Comparison of ENCODE assay signal across 9 cellular contexts in genomic region chr9:127311239-127311741, GRCh38. TPM values are rescaled to one million over a fixed set of nuclear protein-coding genes. Genes with fewer than 3 reads are reported as not detected.
DNase-seq lines count a peak whose midpoint lies in the region; ATAC-seq and TF ChIP-seq lines count a peak whose summit lies in the region.
"Had no signal": no experiment of that assay in that cellular context is flagged by ENCODE, and none has a peak within 500 bp of the region (broad histone marks: within the 10 kb centered on the region; RNA-seq: fewer than 3 reads in every experiment).

No MANE protein-coding gene starts in this region.

- H3K36me3 ChIP-seq in mammary epithelial cell (ENCODE audit: insufficient read depth, low read length) (no peaks in the 10 kb centered on the region), lower lobe of right lung (no peaks in the 10 kb centered on the region), transverse colon (no peaks in the 10 kb centered on the region)

- H3K27me3 ChIP-seq in mammary epithelial cell (ENCODE audit: insufficient read depth, low read length) (no peaks in the 10 kb centered on the region), lower lobe of right lung (ENCODE audit: low read depth) (no peaks in the 10 kb centered on the region), transverse colon (no peaks in the 10 kb centered on the region)

- TF ChIP-seq POLR2A in transverse colon (IDR thresholded peaks at IDR 0.05) = no peak

- in situ Hi-C loops in mammary epithelial cell (cut with MboI; ENCODE audit: low sequenced_read_pairs in 2 of 2) = no loop called here
- in situ Hi-C loops in transverse colon (cut with MboI; ENCODE audit: low pct_ligation_motif_present in 1 of 4, low pct_unique_long_range_greater_than_20kb in 1 of 4, low sequenced_read_pairs in 3 of 4) = no loop called here

- no peak overlapping the region for H3K4me2 ChIP-seq in mammary epithelial cell (ENCODE audit: insufficient read depth, low read depth, low read length)

- no peak overlapping the region for H3K27ac ChIP-seq in mammary epithelial cell (ENCODE audit: insufficient read depth, low read depth, low read length)
- H3K27ac ChIP-seq in lower lobe of right lung = peak overlapping the region; percentile 44
- peak overlapping the region; percentile 16 to 50 (median 34) for H3K27ac ChIP-seq in transverse colon

- no peaks in the 10 kb centered on the region for H4K20me1 ChIP-seq in mammary epithelial cell (ENCODE audit: insufficient read depth, low read length)

- no peak overlapping the region for H2AFZ ChIP-seq in mammary epithelial cell (ENCODE audit: low read depth, low read length)

- TF ChIP-seq EP300 in transverse colon (IDR thresholded peaks at IDR 0.05; ENCODE audit: low read depth) = no peak

- CTCF ChIA-PET in mammary epithelial cell (lab: Charles Lee; ENCODE audit: low non-redundant PET) = no interaction called here

- no peak overlapping the region for H3K9ac ChIP-seq in mammary epithelial cell (ENCODE audit: insufficient read depth, low read length)

- no TSS peak for BruUV-seq in mammary epithelial cell (replicated peaks; lab: Mats Ljungman, UMichigan)

- dilution Hi-C loops in mammary epithelial cell (cut with HindIII; ENCODE audit: low sequenced_read_pairs) = loop anchor here (10.0 kb wide), 1 partner anchor 84 kb away; the partner anchor contains the start of gene SLC2A8

- ATAC-seq in lower lobe of right lung (peak; percentile 84 to 93), HG02610 (IDR thresholded peaks at IDR 0.05; ENCODE audit: unreplicated experiment) (no peak), GM18511 (IDR thresholded peaks at IDR 0.05; ENCODE audit: unreplicated experiment) (no peak)

- DNase-seq in NCI-H748 (lab: John Stamatoyannopoulos, UW; ENCODE audit: unreplicated experiment) = peak; percentile 44
- no peak for DNase-seq in NCI-H748 treated with DMSO at 0.1 percent for 48 hours (lab: John Stamatoyannopoulos, UW)
- DNase-seq in NCI-H82 treated with DMSO at 0.1 percent for 48 hours (lab: John Stamatoyannopoulos, UW; ENCODE audit: unreplicated experiment) = peak; percentile 22
- DNase-seq in mammary epithelial cell = peak; percentile 41
- no peak for DNase-seq in lower lobe of right lung
- peak; percentile 37 for DNase-seq in transverse colon

- no peaks in the 10 kb centered on the region for H3K79me2 ChIP-seq in mammary epithelial cell (ENCODE audit: insufficient read depth, low read length)

- no peaks in the 10 kb centered on the region for H3K4me1 ChIP-seq in mammary epithelial cell (ENCODE audit: insufficient read depth, low read length)
- peaks cover 31% of the 10 kb centered on the region for H3K4me1 ChIP-seq in lower lobe of right lung
- H3K4me1 ChIP-seq in transverse colon = peaks cover 0 to 17% (median 4%) of the 10 kb centered on the region in 4 donors

- peak; percentile 31 to 51 for TF ChIP-seq CTCF in mammary epithelial cell (conservative IDR thresholded peaks at IDR 0.05 in 1 of 2, IDR thresholded peaks at IDR 0.05 in 1 of 2; ENCODE audit: extremely low read depth in 1 of 2, insufficient read depth in 1 of 2, low read depth in 1 of 2, low read length in 2 of 2)
- TF ChIP-seq CTCF in lower lobe of right lung (IDR thresholded peaks at IDR 0.05) = peak; percentile 54
- TF ChIP-seq CTCF in transverse colon (IDR thresholded peaks at IDR 0.05) = peak; percentile 11 to 46 (median 39)

- WGBS in mammary epithelial cell (ENCODE audit: low coverage, missing lambda C conversion rate) = 91% methylated on average over 5 of the region's 5 CpGs
- WGBS in transverse colon (ENCODE audit: low coverage in 1 of 2), 2 donors = 14 to 27% methylated on average over 5 of the region's 5 CpGs

- H3K9me3 ChIP-seq in mammary epithelial cell (replicated peaks; ENCODE audit: insufficient read depth, low read length) (no peaks in the 10 kb centered on the region), lower lobe of right lung (no peaks in the 10 kb centered on the region), transverse colon (no peaks in the 10 kb centered on the region)
- H3K9me3 ChIP-seq: Caco-2 had no signal

- intact Hi-C loops in mammary epithelial cell (cut with micrococcal nuclease) (no loop called here), lower lobe of right lung (cut with DNase I) (no loop called here), transverse colon (cut with DNase I; ENCODE audit: low total_unique reads) (no loop called here)

- no peak overlapping the region for H3K4me3 ChIP-seq in mammary epithelial cell (replicated peaks in 1 of 3; ENCODE audit: insufficient read depth in 1 of 3, low read depth in 2 of 3, low read length in 3 of 3)
- no peak overlapping the region for H3K4me3 ChIP-seq in lower lobe of right lung
- H3K4me3 ChIP-seq in transverse colon = no peak overlapping the region

RNA-seq across cellular contexts. Expression of gene GARNL3, which starts 46.7 kb away (rescaled TPM):
- total RNA-seq in mammary epithelial cell (1 to 10 TPM; 2.3 to 2.8 TPM), lower lobe of right lung (7.8 TPM), transverse colon (10 to 100 TPM in 3 of 4 donors, 1 to 10 TPM in 1; 6.0 to 19.5 (median 11.8) TPM)
- 0.26 TPM for polyA plus RNA-seq in mammary epithelial cell
- 4.4 TPM for polyA minus RNA-seq in mammary epithelial cell

Comparison
In these comparisons a context has a peak if more than half of its experiments do, and no peak if none do; other contexts are left out.
1. DNase-seq: peak in NCI-H748 (single experiment), NCI-H82 treated with DMSO at 0.1 percent for 48 hours (single experiment), mammary epithelial cell (single experiment) and transverse colon (single experiment); none in NCI-H748 treated with DMSO at 0.1 percent for 48 hours (single experiment) and lower lobe of right lung (single experiment).
2. ATAC-seq: peak in lower lobe of right lung (2 of 2); none in HG02610 (single experiment) and GM18511 (single experiment).
3. Peak in every context shown above with its lines, with median percentiles within 50 percentile points of each other: CTCF ChIP-seq.